ENCODE assay signal across 8 cellular contexts in genomic region chr9:34178698-34179527, GRCh38.
A peak's percentile ranks its signal among the peaks of the same experiment; 100 is the strongest.
DNase-seq lines count a peak whose midpoint lies in the region; ATAC-seq and TF ChIP-seq lines count a peak whose summit lies in the region.

UBAP1 (plus strand) TSS chr9:34179043; CDS start chr9:34220915, 41,872 bp downstream.

- ATAC-seq in GM19025 (IDR thresholded peaks at IDR 0.05; ENCODE audit: low read depth, unreplicated experiment) (peak; percentile 100), HG03342 (IDR thresholded peaks at IDR 0.05; ENCODE audit: unreplicated experiment) (peak; percentile 99)
- peak; percentile 99 for ATAC-seq in activated CD4-positive, CD25-positive, alpha-beta regulatory T cell treated with anti-CD3 and anti-CD28 coated beads, Interleukin-2, amount 50 U/mL, for 24 hours

- H3K4me3 ChIP-seq in AG09309 (ENCODE audit: control insufficient read depth, low read depth, low read length) = peak within 1 kb of the TSS; percentile 91

- TF ChIP-seq CTCF in AG09309 (IDR thresholded peaks at IDR 0.05; ENCODE audit: control insufficient read depth, insufficient read depth, low read depth, low read length, missing control alignments) = peak; percentile 5

- DNase-seq in AG09309 (ENCODE audit: low read depth) (peak; percentile 86), NCI-H446 (lab: John Stamatoyannopoulos, UW) (peak; percentile 96), cerebellar cortex (ENCODE audit: low spot score) (peak; percentile 99), islet precursor cell (peak; percentile 99)
- peak; percentile 93 for DNase-seq in stimulated activated CD4-positive, alpha-beta T cell treated with anti-CD3 and anti-CD28 coated beads, Interleukin-12 subunit alpha, Interleukin-12 subunit beta, amount 100 ng/mL, for 48 hours (ENCODE audit: low read depth in 2 of 3, low spot score in 1 of 3)

Comparison
In these comparisons a context has a peak if more than half of its experiments do, and no peak if none do; other contexts are left out.
1. Peak in every context shown above with its lines: DNase-seq, ATAC-seq and H3K4me3 ChIP-seq.